In the genomic region with DNA sequence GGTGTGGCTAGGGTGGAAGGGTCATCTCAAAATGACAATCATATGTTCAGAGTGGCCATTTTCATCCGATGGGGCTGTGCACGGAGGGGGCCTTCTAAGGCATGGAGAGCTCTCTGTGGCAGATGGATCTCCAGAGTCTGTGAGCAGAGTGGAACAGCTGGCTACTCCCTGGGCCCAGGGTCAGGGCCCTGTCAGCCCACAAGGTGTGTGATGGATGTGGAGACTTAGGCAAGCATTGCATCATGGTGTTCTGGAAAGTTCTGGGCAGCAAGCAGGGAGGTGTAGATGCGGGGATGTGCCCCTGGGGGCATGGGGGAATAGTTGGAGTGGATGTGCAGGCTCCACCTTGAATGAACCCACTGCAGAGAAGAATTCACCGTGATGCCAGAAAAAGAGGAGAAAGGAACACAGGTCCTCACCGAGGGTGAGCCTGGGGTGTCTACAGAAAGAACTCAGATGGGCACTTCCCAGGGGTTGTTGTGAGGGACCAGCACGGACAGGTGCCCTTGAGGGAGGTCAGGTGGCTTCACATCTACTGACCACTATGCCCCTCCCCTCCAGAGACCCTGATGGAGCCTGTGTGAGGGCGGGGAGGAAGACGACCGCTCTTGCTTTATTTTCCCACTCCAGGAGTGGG, we compare ENCODE assay signal across 1 cellular context.
TF ChIP-seq lines count a peak whose summit lies in the region.

No MANE protein-coding gene starts in this region.

TF ChIP-seq in WTC11, 78 proteins besides CTCF, POLR2A, EP300 and RAD21 (continued from another document):
- TF ChIP-seq JAZF1 (CRISPR knock-in tag; IDR thresholded peaks at IDR 0.05) (no peak), ATF1 (CRISPR knock-in tag; IDR thresholded peaks at IDR 0.05) (no peak), ZNF671 (CRISPR knock-in tag; IDR thresholded peaks at IDR 0.05) (no peak), ELF4 (CRISPR knock-in tag; IDR thresholded peaks at IDR 0.05; ENCODE audit: low read depth) (no peak)
- TF ChIP-seq, protein P1, sequence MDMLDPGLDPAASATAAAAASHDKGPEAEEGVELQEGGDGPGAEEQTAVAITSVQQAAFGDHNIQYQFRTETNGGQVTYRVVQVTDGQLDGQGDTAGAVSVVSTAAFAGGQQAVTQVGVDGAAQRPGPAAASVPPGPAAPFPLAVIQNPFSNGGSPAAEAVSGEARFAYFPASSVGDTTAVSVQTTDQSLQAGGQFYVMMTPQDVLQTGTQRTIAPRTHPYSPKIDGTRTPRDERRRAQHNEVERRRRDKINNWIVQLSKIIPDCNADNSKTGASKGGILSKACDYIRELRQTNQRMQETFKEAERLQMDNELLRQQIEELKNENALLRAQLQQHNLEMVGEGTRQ (CRISPR knock-in tag; IDR thresholded peaks at IDR 0.05): no peak
- TF ChIP-seq, protein P2, sequence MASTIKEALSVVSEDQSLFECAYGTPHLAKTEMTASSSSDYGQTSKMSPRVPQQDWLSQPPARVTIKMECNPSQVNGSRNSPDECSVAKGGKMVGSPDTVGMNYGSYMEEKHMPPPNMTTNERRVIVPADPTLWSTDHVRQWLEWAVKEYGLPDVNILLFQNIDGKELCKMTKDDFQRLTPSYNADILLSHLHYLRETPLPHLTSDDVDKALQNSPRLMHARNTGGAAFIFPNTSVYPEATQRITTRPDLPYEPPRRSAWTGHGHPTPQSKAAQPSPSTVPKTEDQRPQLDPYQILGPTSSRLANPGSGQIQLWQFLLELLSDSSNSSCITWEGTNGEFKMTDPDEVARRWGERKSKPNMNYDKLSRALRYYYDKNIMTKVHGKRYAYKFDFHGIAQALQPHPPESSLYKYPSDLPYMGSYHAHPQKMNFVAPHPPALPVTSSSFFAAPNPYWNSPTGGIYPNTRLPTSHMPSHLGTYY (CRISPR knock-in tag; IDR thresholded peaks at IDR 0.05): no peak
- TF ChIP-seq, protein P3, sequence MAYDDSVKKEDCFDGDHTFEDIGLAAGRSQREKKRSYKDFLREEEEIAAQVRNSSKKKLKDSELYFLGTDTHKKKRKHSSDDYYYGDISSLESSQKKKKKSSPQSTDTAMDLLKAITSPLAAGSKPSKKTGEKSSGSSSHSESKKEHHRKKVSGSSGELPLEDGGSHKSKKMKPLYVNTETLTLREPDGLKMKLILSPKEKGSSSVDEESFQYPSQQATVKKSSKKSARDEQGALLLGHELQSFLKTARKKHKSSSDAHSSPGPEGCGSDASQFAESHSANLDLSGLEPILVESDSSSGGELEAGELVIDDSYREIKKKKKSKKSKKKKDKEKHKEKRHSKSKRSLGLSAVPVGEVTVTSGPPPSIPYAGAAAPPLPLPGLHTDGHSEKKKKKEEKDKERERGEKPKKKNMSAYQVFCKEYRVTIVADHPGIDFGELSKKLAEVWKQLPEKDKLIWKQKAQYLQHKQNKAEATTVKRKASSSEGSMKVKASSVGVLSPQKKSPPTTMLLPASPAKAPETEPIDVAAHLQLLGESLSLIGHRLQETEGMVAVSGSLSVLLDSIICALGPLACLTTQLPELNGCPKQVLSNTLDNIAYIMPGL (CRISPR knock-in tag; IDR thresholded peaks at IDR 0.05): no peak
- TF ChIP-seq, protein P4, sequence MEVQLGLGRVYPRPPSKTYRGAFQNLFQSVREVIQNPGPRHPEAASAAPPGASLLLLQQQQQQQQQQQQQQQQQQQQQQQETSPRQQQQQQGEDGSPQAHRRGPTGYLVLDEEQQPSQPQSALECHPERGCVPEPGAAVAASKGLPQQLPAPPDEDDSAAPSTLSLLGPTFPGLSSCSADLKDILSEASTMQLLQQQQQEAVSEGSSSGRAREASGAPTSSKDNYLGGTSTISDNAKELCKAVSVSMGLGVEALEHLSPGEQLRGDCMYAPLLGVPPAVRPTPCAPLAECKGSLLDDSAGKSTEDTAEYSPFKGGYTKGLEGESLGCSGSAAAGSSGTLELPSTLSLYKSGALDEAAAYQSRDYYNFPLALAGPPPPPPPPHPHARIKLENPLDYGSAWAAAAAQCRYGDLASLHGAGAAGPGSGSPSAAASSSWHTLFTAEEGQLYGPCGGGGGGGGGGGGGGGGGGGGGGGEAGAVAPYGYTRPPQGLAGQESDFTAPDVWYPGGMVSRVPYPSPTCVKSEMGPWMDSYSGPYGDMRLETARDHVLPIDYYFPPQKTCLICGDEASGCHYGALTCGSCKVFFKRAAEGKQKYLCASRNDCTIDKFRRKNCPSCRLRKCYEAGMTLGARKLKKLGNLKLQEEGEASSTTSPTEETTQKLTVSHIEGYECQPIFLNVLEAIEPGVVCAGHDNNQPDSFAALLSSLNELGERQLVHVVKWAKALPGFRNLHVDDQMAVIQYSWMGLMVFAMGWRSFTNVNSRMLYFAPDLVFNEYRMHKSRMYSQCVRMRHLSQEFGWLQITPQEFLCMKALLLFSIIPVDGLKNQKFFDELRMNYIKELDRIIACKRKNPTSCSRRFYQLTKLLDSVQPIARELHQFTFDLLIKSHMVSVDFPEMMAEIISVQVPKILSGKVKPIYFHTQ (CRISPR knock-in tag; IDR thresholded peaks at IDR 0.05): no peak
